In genomic region chr14:73452341-73453191, GRCh38 we compare ENCODE assay signal across 11 cellular contexts. TPM values are rescaled to one million over a fixed set of nuclear protein-coding genes. Genes with fewer than 3 reads are reported as not detected.
A peak's percentile ranks its signal among the peaks of the same experiment; 100 is the strongest.
DNase-seq lines count a peak whose midpoint lies in the region; ATAC-seq lines count a peak whose summit lies in the region.
"Had no signal": no experiment of that assay in that cellular context is flagged by ENCODE, and none has a peak within 500 bp of the region (broad histone marks: within the 10 kb centered on the region; RNA-seq: fewer than 3 reads in every experiment).

No MANE protein-coding gene starts in this region.

- H3K4me3 Mint-ChIP-seq in naive thymus-derived CD8-positive, alpha-beta T cell: peak overlapping the region in 1 of 10 donors; percentile 29
- H3K4me3 Mint-ChIP-seq: activated naive CD8-positive, alpha-beta T cell; T-helper 1 cell treated with Interleukin-12 subunit alpha and Interleukin-12 subunit beta and Interleukin-4 antibody, amounts not matched to agents 30 μg/mL and 1 μg/mL, for 36 hours had no signal

- peak overlapping the region in 2 of 10 donors; percentile 24 to 46 for H3K27ac Mint-ChIP-seq in naive thymus-derived CD8-positive, alpha-beta T cell
- H3K27ac Mint-ChIP-seq: activated naive CD8-positive, alpha-beta T cell; T-helper 1 cell treated with Interleukin-12 subunit alpha and Interleukin-12 subunit beta and Interleukin-4 antibody, amounts not matched to agents 30 μg/mL and 1 μg/mL, for 36 hours had no signal

- H3K4me3 ChIP-seq in skeletal muscle satellite cell (ENCODE audit: low read length): no peak overlapping the region

- no peaks in the 10 kb centered on the region for H3K27me3 ChIP-seq in skeletal muscle satellite cell (ENCODE audit: control insufficient read depth, insufficient read depth, low read length)

- no peaks in the 10 kb centered on the region for H3K27me3 Mint-ChIP-seq in naive thymus-derived CD8-positive, alpha-beta T cell
- H3K27me3 Mint-ChIP-seq: activated naive CD8-positive, alpha-beta T cell had no signal

- H3K36me3 Mint-ChIP-seq in naive thymus-derived CD8-positive, alpha-beta T cell: peaks cover 0 to 7% (median 2%) of the 10 kb centered on the region in 3 donors

- ATAC-seq in GM18498 (IDR thresholded peaks at IDR 0.05; ENCODE audit: unreplicated experiment) (no peak), GM19395 (IDR thresholded peaks at IDR 0.05; ENCODE audit: unreplicated experiment) (no peak)
- no peak for ATAC-seq in naive thymus-derived CD8-positive, alpha-beta T cell

- no peak overlapping the region for H3K9ac ChIP-seq in skeletal muscle satellite cell (ENCODE audit: low read depth, low read length)

- peak; percentile 30 for DNase-seq in NCI-H2171 treated with DMSO at 0.1 percent for 48 hours (lab: John Stamatoyannopoulos, UW)
- DNase-seq in NCI-H2171 (lab: John Stamatoyannopoulos, UW): no peak
- DNase-seq in NOMO-1 treated with DMSO at 0.1 percent for 48 hours (lab: John Stamatoyannopoulos, UW; ENCODE audit: unreplicated experiment): peak; percentile 60
- peak; percentile 79 for DNase-seq in dedifferentiated amniotic fluid mesenchymal stem cell (ENCODE audit: extremely low spot score)
- DNase-seq in naive thymus-derived CD8-positive, alpha-beta T cell: no peak
- DNase-seq: right cardiac atrium had no signal

- H3K4me1 ChIP-seq in skeletal muscle satellite cell (ENCODE audit: control insufficient read depth, insufficient read depth, low read length): peaks cover 17% of the 10 kb centered on the region

- H3K9me3 ChIP-seq in skeletal muscle satellite cell (replicated peaks; ENCODE audit: low read length): no peaks in the 10 kb centered on the region

- peak overlapping the region; percentile 33 for H3K4me2 ChIP-seq in skeletal muscle satellite cell (ENCODE audit: low read length)

- H3K36me3 ChIP-seq in skeletal muscle satellite cell (ENCODE audit: insufficient read depth, low read length): peaks cover 10% of the 10 kb centered on the region

- POLR2A ChIA-PET in naive thymus-derived CD8-positive, alpha-beta T cell (lab: Charles Lee): no interaction called here

- no peaks in the 10 kb centered on the region for H3K9me3 Mint-ChIP-seq in naive thymus-derived CD8-positive, alpha-beta T cell
- H3K9me3 Mint-ChIP-seq: T-helper 1 cell treated with Interleukin-12 subunit alpha and Interleukin-12 subunit beta and Interleukin-4 antibody, amounts not matched to agents 30 μg/mL and 1 μg/mL, for 36 hours had no signal

- H3K4me1 Mint-ChIP-seq in naive thymus-derived CD8-positive, alpha-beta T cell: peaks cover 17 to 46% (median 35%) of the 10 kb centered on the region in 4 donors

RNA-seq across cellular contexts. Expression of gene NUMB, which starts 5.8 kb away (rescaled TPM):
- total RNA-seq in skeletal muscle satellite cell (2012; rRNA removed): 50.2 and 60.3 TPM in 2 replicates
- total RNA-seq in naive thymus-derived CD8-positive, alpha-beta T cell: 10 to 100 TPM; 46.8 to 51.2 TPM
- 10 to 100 TPM; 24.5 to 34.7 (median 30.6) TPM for polyA plus RNA-seq in naive thymus-derived CD8-positive, alpha-beta T cell

RNA-seq across cellular contexts. Expression of gene RIOX1, which starts 38.2 kb away (rescaled TPM):
- total RNA-seq in skeletal muscle satellite cell (2012; rRNA removed): 21.4 and 21.5 TPM in 2 replicates
- total RNA-seq in naive thymus-derived CD8-positive, alpha-beta T cell: 10 to 100 TPM; 36.1 to 38.2 TPM
- 10 to 100 TPM; 26.4 to 35.9 (median 29.4) TPM for polyA plus RNA-seq in naive thymus-derived CD8-positive, alpha-beta T cell

Comparison
In these comparisons a context has a peak if more than half of its experiments do, and no peak if none do; other contexts are left out.
1. DNase-seq: peak in NCI-H2171 treated with DMSO at 0.1 percent for 48 hours (single experiment), NOMO-1 treated with DMSO at 0.1 percent for 48 hours (single experiment) and dedifferentiated amniotic fluid mesenchymal stem cell (single experiment); none in NCI-H2171 (single experiment) and naive thymus-derived CD8-positive, alpha-beta T cell (0 of 10).